ENCODE assay signal across 8 cellular contexts in genomic region chr9:34991833-34992375, GRCh38. TPM values are rescaled to one million over a fixed set of nuclear protein-coding genes. Genes with fewer than 3 reads are reported as not detected.
DNase-seq lines count a peak whose midpoint lies in the region; ATAC-seq, FAIRE-seq and TF ChIP-seq lines count a peak whose summit lies in the region.

No MANE protein-coding gene starts in this region.

- peak overlapping the region in 2 of 7 donors; percentile 6 to 71 for H3K4me3 Mint-ChIP-seq in CD8-positive, alpha-beta memory T cell

- H3K9me3 ChIP-seq in K562 (replicated peaks; ENCODE audit: control insufficient read depth, insufficient read depth, low read depth, low read length) (no peaks in the 10 kb centered on the region), left lung (no peaks in the 10 kb centered on the region)
- no peaks in the 10 kb centered on the region for H3K9me3 ChIP-seq in CD8-positive, alpha-beta memory T cell (ENCODE audit: low read length)

- H3K4me1 Mint-ChIP-seq in CD8-positive, alpha-beta memory T cell, result peaks cover 20 to 33% (median 27%) of the 10 kb centered on the region in 3 donors

- intact Hi-C loops in K562 (cut with micrococcal nuclease) (no loop called here), left lung (cut with DNase I) (no loop called here)

- TF ChIP-seq RAD21 in K562 (CRISPR knock-in tag; conservative IDR thresholded peaks at IDR 0.05 in 1 of 2, IDR thresholded peaks at IDR 0.05 in 1 of 2), result no peak

- H3K36me3 ChIP-seq in H7 (replicated peaks; ENCODE audit: control insufficient read depth, insufficient read depth, low read length) (peaks cover 19% of the 10 kb centered on the region), K562 (ENCODE audit: control insufficient read depth, insufficient read depth, low read length) (peaks cover 3% of the 10 kb centered on the region; the same call in 1 of the 3 replicates), left lung (peaks cover 0 to 11% of the 10 kb centered on the region in 2 donors)
- no peaks in the 10 kb centered on the region for H3K36me3 ChIP-seq in CD8-positive, alpha-beta memory T cell (ENCODE audit: insufficient read depth, low read length)

- peaks cover 9% of the 10 kb centered on the region for H3K9me1 ChIP-seq in K562 (ENCODE audit: control insufficient read depth, insufficient read depth, low read length)

- H3K36me3 Mint-ChIP-seq in CD8-positive, alpha-beta memory T cell, result peaks cover 0 to 7% (median 2%) of the 10 kb centered on the region in 3 donors

- peak overlapping the region; percentile 51 for H2AFZ ChIP-seq in K562 (ENCODE audit: low read depth, low read length)

- H3K27ac Mint-ChIP-seq in CD8-positive, alpha-beta memory T cell, result no peak overlapping the region

- no peak for TF ChIP-seq CTCF in 22Rv1 (IDR thresholded peaks at IDR 0.05)
- peak in 2 of 3 experiments; percentile 24 to 28; a peak in 1 of 6 replicates for TF ChIP-seq CTCF in K562 (IDR thresholded peaks at IDR 0.05 in 2 of 3, conservative IDR thresholded peaks at IDR 0.05 in 1 of 3; ENCODE audit: insufficient read depth in 2 of 3, low read depth in 1 of 3, low read length in 3 of 3)
- TF ChIP-seq CTCF in left lung (IDR thresholded peaks at IDR 0.05), result no peak

- TF ChIP-seq EP300 in K562 (IDR thresholded peaks at IDR 0.05; ENCODE audit: low read length), result no peak

- H3K79me2 ChIP-seq in K562 (ENCODE audit: control insufficient read depth, insufficient read depth, low read length), result no peaks in the 10 kb centered on the region; the same call in 2 of the 3 replicates

- DNase-seq in H7 (peak; percentile 78), K562 (ENCODE audit: extremely low read depth in 1 of 4, low spot score in 3 of 4) (peak; percentile 36 to 51 (median 49)), left lung (no peak), NOMO-1 (lab: John Stamatoyannopoulos, UW; ENCODE audit: unreplicated experiment in 2 of 2) (no peak)
- DNase-seq in CD8-positive, alpha-beta memory T cell, result no peak

- peak overlapping the region; percentile 58 for H3K4me2 ChIP-seq in K562 (ENCODE audit: insufficient read depth, low read length)

- H3K27ac ChIP-seq in 22Rv1, result peak overlapping the region; percentile 53
- peak overlapping the region; percentile 79; the same call in 2 of the 3 replicates for H3K27ac ChIP-seq in K562 (ENCODE audit: extremely low read depth, low read depth, low read length)
- H3K27ac ChIP-seq in left lung, result peak overlapping the region; percentile 67 to 83
- no peak overlapping the region for H3K27ac ChIP-seq in CD8-positive, alpha-beta memory T cell (ENCODE audit: low read depth, low read length)

- POLR2A ChIA-PET in K562 (lab: Yijun Ruan, JAX), result interaction anchor here (1.0 kb wide), 1 partner anchor 51 kb away, joined by 5 read pairs; no protein-coding TSS in a partner anchor
- POLR2A ChIA-PET in CD8-positive, alpha-beta memory T cell (lab: Charles Lee), result no interaction called here

- CTCF ChIA-PET in K562 (lab: Yijun Ruan, JAX; ENCODE audit: low intra/inter-chr PET ratio), result no interaction called here
- CTCF ChIA-PET in CD8-positive, alpha-beta memory T cell (lab: Charles Lee), result interaction anchor here (0.6 kb wide), 1 partner anchor 926 kb away, joined by 4 read pairs; no protein-coding TSS in a partner anchor

- H3K9ac ChIP-seq in K562 (ENCODE audit: insufficient read depth in 1 of 2, low read depth in 2 of 2, low read length in 2 of 2), result peak overlapping the region; percentile 54 to 76; a peak in 2 of 4 replicates

- no peak for TF ChIP-seq POLR2A in K562 (conservative IDR thresholded peaks at IDR 0.05)

- in situ Hi-C loops in K562 (cut with MboI), result no loop called here

- peak; percentile 37 for FAIRE-seq in K562 (lab: Jason Lieb, UNC)

- H4K20me1 ChIP-seq in K562 (replicated peaks; ENCODE audit: control insufficient read depth, insufficient read depth, low read length), result no peaks in the 10 kb centered on the region

- H3K4me1 ChIP-seq in K562 (replicated peaks in 1 of 2; ENCODE audit: control insufficient read depth in 2 of 2, insufficient read depth in 2 of 2, low read length in 2 of 2) (peaks cover 58 to 59% of the 10 kb centered on the region in 2 experiments), left lung (peaks cover 10 to 53% of the 10 kb centered on the region in 2 donors)
- peaks cover 24% of the 10 kb centered on the region for H3K4me1 ChIP-seq in CD8-positive, alpha-beta memory T cell (ENCODE audit: insufficient read depth, low read length)

- H3K9me3 Mint-ChIP-seq in CD8-positive, alpha-beta memory T cell, result no peaks in the 10 kb centered on the region

- no peaks in the 10 kb centered on the region for H3K27me3 Mint-ChIP-seq in CD8-positive, alpha-beta memory T cell

- BruUV-seq in K562 (replicated peaks; lab: Mats Ljungman, UMichigan), result no TSS peak

- ATAC-seq in K562 (0 out of 3 replicates have a peak, but pooled peaks have one; percentile 8), left lung (no peak), GM18873 (IDR thresholded peaks at IDR 0.05; ENCODE audit: low FRiP score, unreplicated experiment) (no peak), GM18519 (IDR thresholded peaks at IDR 0.05; ENCODE audit: low FRiP score, unreplicated experiment) (no peak)

- H3K4me3 ChIP-seq in H7 (ENCODE audit: insufficient read depth, low read depth, low read length), result no peak overlapping the region
- no peak overlapping the region for H3K4me3 ChIP-seq in K562
- H3K4me3 ChIP-seq in left lung, result no peak overlapping the region
- no peak overlapping the region for H3K4me3 ChIP-seq in CD8-positive, alpha-beta memory T cell (ENCODE audit: low read length)

- WGBS in K562 (ENCODE audit: insufficient coverage, low coverage, missing lambda C conversion rate), result 30% methylated on average over 7 of the region's 7 CpGs

- H3K27me3 ChIP-seq in H7 (ENCODE audit: control insufficient read depth, insufficient read depth, low read length), result no peaks in the 10 kb centered on the region
- H3K27me3 ChIP-seq in K562 (ENCODE audit: control insufficient read depth in 2 of 2, insufficient read depth in 2 of 2, low read length in 2 of 2), result no peaks in the 10 kb centered on the region
- H3K27me3 ChIP-seq in left lung, result peaks cover 0 to 8% of the 10 kb centered on the region in 2 donors
- no peaks in the 10 kb centered on the region for H3K27me3 ChIP-seq in CD8-positive, alpha-beta memory T cell (ENCODE audit: insufficient read depth, low read length, poor library complexity, severe bottlenecking)

TF ChIP-seq in K562, 482 proteins besides CTCF, POLR2A, EP300 and RAD21 (continues in another document):
- TF ChIP-seq ZNF589 (CRISPR knock-in tag; IDR thresholded peaks at IDR 0.05; ENCODE audit: low read depth), result no peak

RNA-seq across cellular contexts. Expression of gene DNAJB5, which starts 2.4 kb away (rescaled TPM):
- total RNA-seq in H7 (2014; rRNA removed; shearing (Covaris generic)), result 48.9 and 51.2 TPM in 2 replicates
- total RNA-seq in K562 (2011; cell fraction: chromatin; rRNA removed; ENCODE audit: low replicate concordance), result 1.4 and 3.1 TPM in 2 replicates
- total RNA-seq in K562 (2011; cell fraction: nucleolus; rRNA removed), result 1.7 and 1.8 TPM in 2 replicates
- 1.8 and 3.4 TPM in 2 replicates for total RNA-seq in K562 (2011; cell fraction: nucleoplasm; rRNA removed)
- total RNA-seq in K562 (2014; rRNA removed) (4.1 and 5.2 TPM in 2 replicates), K562 (2014; rRNA removed; fragmentation: Illumina TruSeq; extraction: Trizol) (3.7 TPM in 2 replicates), K562 (2015; rRNA removed; fragmentation: Illumina TruSeq; extraction: Trizol) (2.6 and 2.7 TPM in 2 replicates), K562 (2021) (3.6 and 4.4 TPM in 2 replicates), left lung (10 to 100 TPM in 1 of 2 donors, 1 to 10 TPM in 1; 8.8 to 14.4 TPM)
- polyA plus RNA-seq in K562 (2011; rRNA removed) (1.5 and 1.7 TPM in 2 replicates), K562 (2014; fragmentation: Illumina TruSeq; extraction: Trizol) (7.4 and 7.8 TPM in 2 replicates), K562 (2014; fragmentation: Nextera tagmentation; extraction: Ambion mirVana) (under 1 TPM; 0.15 to 0.63 TPM), K562 (2014; rRNA removed) (3.7 and 4.2 TPM in 2 replicates)
- polyA plus RNA-seq in K562 (2011; cell fraction: cytosol; rRNA removed), result 2.7 and 2.8 TPM in 2 replicates
- 2.3 and 4.1 TPM in 2 replicates for polyA plus RNA-seq in K562 (2011; cell fraction: nucleus; rRNA removed)
- 4.6 and 5.0 TPM in 2 replicates for polyA plus RNA-seq in K562 (2012)
- 1.0 and 1.6 TPM in 2 replicates for polyA minus RNA-seq in K562 (2011; rRNA and poly(A)+ RNA removed)
- polyA minus RNA-seq in K562 (2011; cell fraction: cytosol; rRNA and poly(A)+ RNA removed), result 1.1 and 1.2 TPM in 2 replicates
- 1.2 and 1.4 TPM in 2 replicates for polyA minus RNA-seq in K562 (2011; cell fraction: nucleus; rRNA and poly(A)+ RNA removed)
- 1 to 10 TPM; 3.3 to 3.7 TPM for total RNA-seq in CD8-positive, alpha-beta memory T cell
- 2.4 TPM for polyA plus RNA-seq in CD8-positive, alpha-beta memory T cell

RNA-seq across cellular contexts. Expression of gene PHF24, which starts 33.8 kb away (rescaled TPM):
- 0.37 and 0.42 TPM in 2 replicates for total RNA-seq in H7 (2014; rRNA removed; shearing (Covaris generic))
- total RNA-seq in K562 (2011; cell fraction: chromatin; rRNA removed; ENCODE audit: low replicate concordance), result not detected in 2 replicates
- total RNA-seq in K562 (2011; cell fraction: nucleolus; rRNA removed), result not detected in 2 replicates
- not detected in 2 replicates for total RNA-seq in K562 (2011; cell fraction: nucleoplasm; rRNA removed)
- not detected in 2 replicates for total RNA-seq in K562 (2014; rRNA removed)
- not detected in 2 replicates for total RNA-seq in K562 (2014; rRNA removed; fragmentation: Illumina TruSeq; extraction: Trizol)
- total RNA-seq in K562 (2015; rRNA removed; fragmentation: Illumina TruSeq; extraction: Trizol), result not detected in 2 replicates
- total RNA-seq in K562 (2021), result not detected in 2 replicates
- polyA plus RNA-seq in K562 (2011; rRNA removed), result 0.01 TPM in 2 replicates
- polyA plus RNA-seq in K562 (2011; cell fraction: cytosol; rRNA removed), result not detected in 2 replicates
- 0.01 TPM in 1 of 2 replicates, not detected in the other for polyA plus RNA-seq in K562 (2011; cell fraction: nucleus; rRNA removed)
- 0.03 TPM in 1 of 2 replicates, not detected in the other for polyA plus RNA-seq in K562 (2012)
- polyA plus RNA-seq in K562 (2014; fragmentation: Illumina TruSeq; extraction: Trizol), result not detected in 2 replicates
- not detected for polyA plus RNA-seq in K562 (2014; fragmentation: Nextera tagmentation; extraction: Ambion mirVana)
- polyA plus RNA-seq in K562 (2014; rRNA removed), result 0.01 TPM in 1 of 2 replicates, not detected in the other
- not detected in 2 replicates for polyA minus RNA-seq in K562 (2011; rRNA and poly(A)+ RNA removed)
- polyA minus RNA-seq in K562 (2011; cell fraction: cytosol; rRNA and poly(A)+ RNA removed), result not detected in 2 replicates
- polyA minus RNA-seq in K562 (2011; cell fraction: nucleus; rRNA and poly(A)+ RNA removed), result not detected in 2 replicates
- under 1 TPM; 0.44 to 0.58 TPM for total RNA-seq in left lung
- under 1 TPM in 1 of 2 experiments, not detected in 1; 0.04 TPM for total RNA-seq in CD8-positive, alpha-beta memory T cell
- polyA plus RNA-seq in CD8-positive, alpha-beta memory T cell, result not detected

Comparison
In these comparisons a context has a peak if more than half of its experiments do, and no peak if none do; other contexts are left out.
1. CTCF ChIP-seq: peak in K562 (2 of 3); none in 22Rv1 (single experiment) and left lung (0 of 2).
2. DNase-seq: peak in H7 (single experiment) and K562 (4 of 4); none in left lung (0 of 2), CD8-positive, alpha-beta memory T cell (0 of 5) and NOMO-1 (0 of 2).